In genomic region chr2:204678031-204678430, GRCh38 we compare ENCODE assay signal across 22 cellular contexts.
"Had no signal": no experiment of that assay in that cellular context is flagged by ENCODE, and none has a peak within 500 bp of the region (broad histone marks: within the 10 kb centered on the region; RNA-seq: fewer than 3 reads in every experiment).

No MANE protein-coding gene starts in this region.

- ATAC-seq: activated CD4-positive, alpha-beta T cell treated with anti-CD3 and anti-CD28 coated beads for 36 hours; activated CD8-positive, alpha-beta T cell treated with anti-CD3 and anti-CD28 coated beads, Interleukin-2, amount 10 ng/mL, durations not matched to agents 7 days and 5 days; activated naive CD4-positive, alpha-beta T cell treated with anti-CD3 and anti-CD28 coated beads, Interleukin-2, amount 50 U/mL, for 72 hours; activated T-cell treated with anti-CD3 and anti-CD28 coated beads, Interleukin-2, amount 50 U/mL, for 4 hours; esophagus mucosa had no signal

- H3K27ac ChIP-seq: ascending aorta, colonic mucosa had no signal

- H3K9me3 ChIP-seq: ascending aorta, colonic mucosa had no signal

- H3K4me1 Mint-ChIP-seq: activated CD4-positive, alpha-beta T cell treated with anti-CD3 and anti-CD28 coated beads for 36 hours; activated CD4-positive, alpha-beta T cell treated with anti-CD3 and anti-CD28 coated beads, Interleukin-2, amount 10 ng/mL, durations not matched to agents 24 days and 14 days; activated naive CD4-positive, alpha-beta T cell treated with anti-CD3 and anti-CD28 coated beads, Interleukin-2, amount 10 ng/mL, durations not matched to agents 7 days and 5 days; activated naive CD8-positive, alpha-beta T cell treated with anti-CD3 and anti-CD28 coated beads, Interleukin-2, amount 10 ng/mL, durations not matched to agents 7 days and 5 days had no signal

- H3K4me3 ChIP-seq: ascending aorta, colonic mucosa had no signal

- H3K36me3 ChIP-seq: ascending aorta, colonic mucosa had no signal

- H3K27me3 ChIP-seq: ascending aorta, colonic mucosa had no signal

- DNase-seq: activated CD4-positive, alpha-beta memory T cell treated with anti-CD3 and anti-CD28 coated beads for 36 hours; activated CD4-positive, alpha-beta T cell treated with anti-CD3 and anti-CD28 coated beads for 36 hours; activated CD4-positive, alpha-beta T cell treated with anti-CD3 and anti-CD28 coated beads, Interleukin-2, amount 10 ng/mL, durations not matched to agents 24 days and 14 days; activated CD4-positive, CD25-positive, alpha-beta regulatory T cell; activated CD4-positive, CD25-positive, alpha-beta regulatory T cell treated with anti-CD3 and anti-CD28 coated beads, Interleukin-2, amount 50 U/mL, for 72 hours; activated CD8-positive, alpha-beta T cell treated with anti-CD3 and anti-CD28 coated beads, Interleukin-2, amount 10 ng/mL, durations not matched to agents 7 days and 5 days; activated effector memory CD4-positive, alpha-beta T cell treated with anti-CD3 and anti-CD28 coated beads, Interleukin-2, amount 50 U/mL, for 16 hours; activated naive CD4-positive, alpha-beta T cell; activated naive CD4-positive, alpha-beta T cell treated with anti-CD3 and anti-CD28 coated beads, Interleukin-2, amount 10 ng/mL, durations not matched to agents 7 days and 5 days; activated naive CD8-positive, alpha-beta T cell treated with anti-CD3 and anti-CD28 coated beads, Interleukin-2, amount 10 ng/mL, durations not matched to agents 7 days and 5 days; activated T-cell treated with anti-CD3 and anti-CD28 coated beads, Interleukin-2, amount 50 U/mL, for 4 hours; caudate nucleus; colonic mucosa; effector CD8-positive, alpha-beta T cell; foreskin fibroblast; head of caudate nucleus; T-helper 2 cell had no signal

- H3K36me3 Mint-ChIP-seq: activated CD4-positive, alpha-beta memory T cell treated with anti-CD3 and anti-CD28 coated beads for 36 hours; activated naive CD4-positive, alpha-beta T cell treated with anti-CD3 and anti-CD28 coated beads, Interleukin-2, amount 10 ng/mL, durations not matched to agents 7 days and 5 days; activated naive CD4-positive, alpha-beta T cell treated with anti-CD3 and anti-CD28 coated beads, Interleukin-2, amount 50 U/mL, for 72 hours; activated naive CD8-positive, alpha-beta T cell treated with anti-CD3 and anti-CD28 coated beads, Interleukin-2, amount 10 ng/mL, durations not matched to agents 7 days and 5 days; brain had no signal

- H3K9me3 Mint-ChIP-seq: activated CD4-positive, alpha-beta memory T cell treated with anti-CD3 and anti-CD28 coated beads for 36 hours; activated CD4-positive, alpha-beta T cell treated with anti-CD3 and anti-CD28 coated beads, Interleukin-2, amount 10 ng/mL, durations not matched to agents 24 days and 14 days; activated naive CD4-positive, alpha-beta T cell treated with anti-CD3 and anti-CD28 coated beads, Interleukin-2, amount 10 ng/mL, durations not matched to agents 7 days and 5 days; activated naive CD4-positive, alpha-beta T cell treated with anti-CD3 and anti-CD28 coated beads, Interleukin-2, amount 50 U/mL, for 72 hours; activated naive CD8-positive, alpha-beta T cell treated with anti-CD3 and anti-CD28 coated beads, Interleukin-2, amount 10 ng/mL, durations not matched to agents 7 days and 5 days; activated T-cell treated with anti-CD3 and anti-CD28 coated beads, Interleukin-2, amount 50 U/mL, for 4 hours; activated T-helper 2 cell treated with anti-CD3 and anti-CD28 coated beads, Interferon-gamma antibody, Interleukin-2, Interleukin-4, amounts not matched to agents 10 μg/mL and 5 μg/mL and 100 μg/mL, durations not matched to agents 14 hours and 24 hours and 36 hours had no signal

- H3K4me3 Mint-ChIP-seq: activated CD4-positive, alpha-beta memory T cell treated with anti-CD3 and anti-CD28 coated beads for 36 hours; activated CD4-positive, alpha-beta T cell treated with anti-CD3 and anti-CD28 coated beads for 36 hours; activated CD4-positive, alpha-beta T cell treated with anti-CD3 and anti-CD28 coated beads, Interleukin-2, amount 10 ng/mL, durations not matched to agents 24 days and 14 days; activated CD8-positive, alpha-beta T cell treated with anti-CD3 and anti-CD28 coated beads, Interleukin-2, amount 10 ng/mL, durations not matched to agents 7 days and 5 days; activated naive CD4-positive, alpha-beta T cell treated with anti-CD3 and anti-CD28 coated beads, Interleukin-2, amount 10 ng/mL, durations not matched to agents 7 days and 5 days; activated naive CD8-positive, alpha-beta T cell treated with anti-CD3 and anti-CD28 coated beads, Interleukin-2, amount 10 ng/mL, durations not matched to agents 7 days and 5 days; activated T-cell treated with anti-CD3 and anti-CD28 coated beads, Interleukin-2, amount 50 U/mL, for 4 hours; brain had no signal

- H3K4me1 ChIP-seq: colonic mucosa had no signal

- H3K27ac Mint-ChIP-seq: activated CD4-positive, alpha-beta memory T cell treated with anti-CD3 and anti-CD28 coated beads for 36 hours; activated CD4-positive, alpha-beta T cell treated with anti-CD3 and anti-CD28 coated beads for 36 hours; activated CD4-positive, alpha-beta T cell treated with anti-CD3 and anti-CD28 coated beads, Interleukin-2, amount 10 ng/mL, durations not matched to agents 24 days and 14 days; activated CD8-positive, alpha-beta T cell treated with anti-CD3 and anti-CD28 coated beads, Interleukin-2, amount 10 ng/mL, durations not matched to agents 7 days and 5 days; activated naive CD4-positive, alpha-beta T cell treated with anti-CD3 and anti-CD28 coated beads, Interleukin-2, amount 10 ng/mL, durations not matched to agents 7 days and 5 days; activated naive CD8-positive, alpha-beta T cell treated with anti-CD3 and anti-CD28 coated beads, Interleukin-2, amount 10 ng/mL, durations not matched to agents 7 days and 5 days; activated T-helper 2 cell treated with anti-CD3 and anti-CD28 coated beads, Interferon-gamma antibody, Interleukin-2, Interleukin-4, amounts not matched to agents 10 μg/mL and 5 μg/mL and 100 μg/mL, durations not matched to agents 14 hours and 24 hours and 36 hours; brain had no signal

- H3K27me3 Mint-ChIP-seq: activated naive CD8-positive, alpha-beta T cell treated with anti-CD3 and anti-CD28 coated beads, Interleukin-2, amount 10 ng/mL, durations not matched to agents 7 days and 5 days; brain had no signal
